ENCODE assay signal across 3 cellular contexts in the genomic region with DNA sequence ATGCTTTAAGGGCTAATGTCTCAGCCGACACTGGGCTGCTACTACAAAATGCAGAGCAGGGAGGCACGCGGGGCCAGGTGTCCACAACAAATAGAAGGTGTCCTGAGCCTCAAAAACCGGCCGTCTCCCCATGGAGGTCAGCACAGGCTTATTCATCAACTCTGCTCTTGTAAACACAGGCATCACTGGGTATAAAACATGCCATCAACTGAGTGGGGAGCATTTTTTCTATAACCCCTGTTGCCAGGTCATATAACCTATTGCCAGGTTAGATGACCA.
"Had no signal": no experiment of that assay in that cellular context is flagged by ENCODE, and none has a peak within 500 bp of the region (broad histone marks: within the 10 kb centered on the region; RNA-seq: fewer than 3 reads in every experiment).

No MANE protein-coding gene starts in this region.

- H3K4me3 ChIP-seq: cardiac muscle cell, tibial nerve had no signal

- DNase-seq: effector CD4-positive, alpha-beta T cell had no signal

- H3K36me3 ChIP-seq: cardiac muscle cell, tibial nerve had no signal

- H3K4me1 ChIP-seq: tibial nerve had no signal

- H3K27ac ChIP-seq: cardiac muscle cell, tibial nerve had no signal

- H3K27me3 ChIP-seq: cardiac muscle cell, tibial nerve had no signal
